24 cellular contexts compared by ENCODE assay signal in genomic region chr6:143973097-143973979, GRCh38. TPM values are rescaled to one million over a fixed set of nuclear protein-coding genes. Genes with fewer than 3 reads are reported as not detected.
A peak's percentile ranks its signal among the peaks of the same experiment; 100 is the strongest.
DNase-seq lines count a peak whose midpoint lies in the region; ATAC-seq, FAIRE-seq and TF ChIP-seq lines count a peak whose summit lies in the region.
"Had no signal": no experiment of that assay in that cellular context is flagged by ENCODE, and none has a peak within 500 bp of the region (broad histone marks: within the 10 kb centered on the region; RNA-seq: fewer than 3 reads in every experiment).

No MANE protein-coding gene starts in this region.

- H3K4me1 ChIP-seq in HEK293 (ENCODE audit: control insufficient read depth, insufficient read depth, low read length) (peaks cover 6% of the 10 kb centered on the region; the same call in 1 of the 2 replicates), astrocyte (ENCODE audit: insufficient read depth, low read length) (peaks cover 6% of the 10 kb centered on the region), iPS-18a (ENCODE audit: control insufficient read depth, low read depth, low read length) (peaks cover 62% of the 10 kb centered on the region), neuron (ENCODE audit: insufficient read depth, low read length) (peaks cover 49% of the 10 kb centered on the region), body of pancreas (no peaks in the 10 kb centered on the region)

- H3K36me3 ChIP-seq in HEK293 (ENCODE audit: control insufficient read depth in 2 of 2, insufficient read depth in 1 of 2, low read length in 2 of 2) (no peaks in the 10 kb centered on the region), astrocyte (ENCODE audit: insufficient read depth, low read length) (no peaks in the 10 kb centered on the region), iPS-18a (ENCODE audit: control insufficient read depth, low read depth, low read length) (no peaks in the 10 kb centered on the region), neuron (ENCODE audit: insufficient read depth, low read length) (no peaks in the 10 kb centered on the region), body of pancreas (replicated peaks in 1 of 2; ENCODE audit: insufficient read depth in 1 of 2, low read depth in 2 of 2) (no peaks in the 10 kb centered on the region)
- H3K36me3 ChIP-seq: lower lobe of right lung had no signal

- peaks cover 1% of the 10 kb centered on the region for H3K9me3 Mint-ChIP-seq in astrocyte (ENCODE audit: unreplicated experiment)
- H3K9me3 Mint-ChIP-seq in stimulated activated memory B cell treated with anti-CD40 and anti-IgM and Interleukin-4, amounts not matched to agents 10 μg/mL and 1 μg/mL and 100 μg/mL, for 72 hours, result no peaks in the 10 kb centered on the region
- H3K9me3 Mint-ChIP-seq: activated T-cell treated with anti-CD3 and anti-CD28 coated beads, Interleukin-2, amount 50 U/mL, for 72 hours; dendritic cell treated with granulocyte-macrophage colony-stimulating factor and Interleukin-4, amounts not matched to agents 40 ng/mL and 50 ng/mL, for 4 days; naive thymus-derived CD4-positive, alpha-beta T cell had no signal

- peaks cover 8% of the 10 kb centered on the region for H3K4me1 Mint-ChIP-seq in astrocyte (ENCODE audit: low read depth, unreplicated experiment)
- peaks cover 11% of the 10 kb centered on the region for H3K4me1 Mint-ChIP-seq in stimulated activated memory B cell treated with anti-CD40 and anti-IgM and Interleukin-4, amounts not matched to agents 10 μg/mL and 1 μg/mL and 100 μg/mL, for 72 hours

- H3K4me3 ChIP-seq in HEK293 (ENCODE audit: low read depth, low read length) (no peak overlapping the region), astrocyte (ENCODE audit: insufficient read depth, low read depth, low read length) (no peak overlapping the region), iPS-18a (ENCODE audit: low read length) (peak overlapping the region; percentile 50), neuron (ENCODE audit: low read length) (peak overlapping the region; percentile 19), body of pancreas (no peak overlapping the region)
- H3K4me3 ChIP-seq: lower lobe of right lung had no signal

- TF ChIP-seq CTCF in HEK293 (tag by site-specific recombination; IDR thresholded peaks at IDR 0.05) (no peak), astrocyte (IDR thresholded peaks at IDR 0.05; ENCODE audit: insufficient read depth, low read depth, low read length) (no peak), body of pancreas (IDR thresholded peaks at IDR 0.05) (no peak)

- peaks cover 32% of the 10 kb centered on the region for H3K27me3 Mint-ChIP-seq in astrocyte (ENCODE audit: low read depth, unreplicated experiment)
- H3K27me3 Mint-ChIP-seq in stimulated activated memory B cell treated with anti-CD40 and anti-IgM and Interleukin-4, amounts not matched to agents 10 μg/mL and 1 μg/mL and 100 μg/mL, for 72 hours, result no peaks in the 10 kb centered on the region
- H3K27me3 Mint-ChIP-seq: activated naive CD8-positive, alpha-beta T cell; dendritic cell treated with granulocyte-macrophage colony-stimulating factor and Interleukin-4, amounts not matched to agents 40 ng/mL and 50 ng/mL, for 4 days had no signal

- no peak overlapping the region for H3K9ac ChIP-seq in astrocyte (ENCODE audit: low read length)
- peak overlapping the region; percentile 8 for H3K9ac ChIP-seq in iPS-18a (ENCODE audit: low read length)

- WGBS in body of pancreas, 2 donors, result 72 to 73% methylated on average over 13 of the region's 13 CpGs

- TF ChIP-seq POLR2A in body of pancreas (IDR thresholded peaks at IDR 0.05), result no peak

- no peak for FAIRE-seq in astrocyte (lab: Jason Lieb, UNC)
- FAIRE-seq: GM19239 had no signal

- H3K4me3 Mint-ChIP-seq in astrocyte (ENCODE audit: unreplicated experiment), result no peak overlapping the region
- H3K4me3 Mint-ChIP-seq in stimulated activated memory B cell treated with anti-CD40 and anti-IgM and Interleukin-4, amounts not matched to agents 10 μg/mL and 1 μg/mL and 100 μg/mL, for 72 hours, result no peak overlapping the region
- H3K4me3 Mint-ChIP-seq: activated naive CD8-positive, alpha-beta T cell; activated T-cell treated with anti-CD3 and anti-CD28 coated beads, Interleukin-2, amount 50 U/mL, for 72 hours; dendritic cell treated with granulocyte-macrophage colony-stimulating factor and Interleukin-4, amounts not matched to agents 40 ng/mL and 50 ng/mL, for 4 days; naive thymus-derived CD4-positive, alpha-beta T cell had no signal

- H4K20me1 ChIP-seq in astrocyte (ENCODE audit: insufficient read depth, low read length), result peaks cover 3% of the 10 kb centered on the region

- DNase-seq in astrocyte (ENCODE audit: low read depth), result no peak
- no peak for DNase-seq in body of pancreas
- no peak for DNase-seq in activated effector memory CD4-positive, alpha-beta T cell treated with Interleukin-2 at 50 U/mL for 16 hours
- no peak for DNase-seq in activated T-cell treated with anti-CD3 and anti-CD28 coated beads for 4 hours
- DNase-seq: activated T-cell treated with anti-CD3 and anti-CD28 coated beads, Interleukin-2, amount 50 U/mL, for 72 hours; foreskin melanocyte; IMR-90; lower lobe of right lung; naive thymus-derived CD4-positive, alpha-beta T cell; NCI-H187; NK-92 treated with Interleukin-12 subunit alpha and Interleukin-12 subunit beta, amount 100 ng/mL, for 24 hours; stimulated activated CD4-positive, alpha-beta T cell treated with anti-CD3 and anti-CD28 coated beads, Interleukin-12 subunit alpha, Interleukin-12 subunit beta, amount 100 ng/mL, for 4 hours; T-helper 9 cell had no signal

- POLR2A ChIA-PET in HEK293 (lab: Yijun Ruan, JAX), result no interaction called here

- H3K27ac ChIP-seq in HEK293 (ENCODE audit: extremely low read depth, low read depth, low read length), result no peak overlapping the region
- no peak overlapping the region for H3K27ac ChIP-seq in astrocyte (ENCODE audit: low read depth, low read length)
- H3K27ac ChIP-seq in iPS-18a (ENCODE audit: low read length), result peak overlapping the region; percentile 1
- no peak overlapping the region for H3K27ac ChIP-seq in body of pancreas
- H3K27ac ChIP-seq: C4-2B, epithelial cell of prostate, lower lobe of right lung had no signal

- H3K9me3 ChIP-seq in HEK293 (ENCODE audit: control insufficient read depth, insufficient read depth, low read depth, low read length), result no peaks in the 10 kb centered on the region
- no peaks in the 10 kb centered on the region for H3K9me3 ChIP-seq in astrocyte (ENCODE audit: insufficient read depth, low read depth, low read length)
- no peaks in the 10 kb centered on the region for H3K9me3 ChIP-seq in iPS-18a (ENCODE audit: control insufficient read depth, low read depth, low read length)
- H3K9me3 ChIP-seq in neuron (ENCODE audit: low read length), result no peaks in the 10 kb centered on the region
- no peaks in the 10 kb centered on the region for H3K9me3 ChIP-seq in body of pancreas
- H3K9me3 ChIP-seq: lower lobe of right lung had no signal

- H3K27me3 ChIP-seq in astrocyte (ENCODE audit: insufficient read depth, low read length), result no peaks in the 10 kb centered on the region
- peaks cover 85% of the 10 kb centered on the region for H3K27me3 ChIP-seq in iPS-18a (ENCODE audit: control insufficient read depth, insufficient read depth, low read length)
- H3K27me3 ChIP-seq in neuron (ENCODE audit: insufficient read depth, low read length), result no peaks in the 10 kb centered on the region
- H3K27me3 ChIP-seq in body of pancreas, result no peaks in the 10 kb centered on the region

- peaks cover 2% of the 10 kb centered on the region for H3K36me3 Mint-ChIP-seq in astrocyte (ENCODE audit: low read depth, unreplicated experiment)
- no peaks in the 10 kb centered on the region for H3K36me3 Mint-ChIP-seq in stimulated activated memory B cell treated with anti-CD40 and anti-IgM and Interleukin-4, amounts not matched to agents 10 μg/mL and 1 μg/mL and 100 μg/mL, for 72 hours
- H3K36me3 Mint-ChIP-seq: activated naive CD8-positive, alpha-beta T cell; naive thymus-derived CD4-positive, alpha-beta T cell had no signal

- H3K79me2 ChIP-seq in astrocyte (ENCODE audit: insufficient read depth, low read length), result no peaks in the 10 kb centered on the region

- H3K27ac Mint-ChIP-seq in astrocyte (ENCODE audit: unreplicated experiment), result no peak overlapping the region
- no peak overlapping the region for H3K27ac Mint-ChIP-seq in stimulated activated memory B cell treated with anti-CD40 and anti-IgM and Interleukin-4, amounts not matched to agents 10 μg/mL and 1 μg/mL and 100 μg/mL, for 72 hours
- H3K27ac Mint-ChIP-seq: activated naive CD8-positive, alpha-beta T cell; activated T-cell treated with anti-CD3 and anti-CD28 coated beads, Interleukin-2, amount 50 U/mL, for 72 hours; dendritic cell treated with granulocyte-macrophage colony-stimulating factor and Interleukin-4, amounts not matched to agents 40 ng/mL and 50 ng/mL, for 4 days; naive thymus-derived CD4-positive, alpha-beta T cell had no signal

- no peak for ATAC-seq in body of pancreas
- no peak for ATAC-seq in stimulated activated memory B cell treated with anti-CD40 and anti-IgM and Interleukin-4, amounts not matched to agents 10 μg/mL and 1 μg/mL and 100 μg/mL, for 72 hours
- ATAC-seq: activated CD4-positive, CD25-positive, alpha-beta regulatory T cell treated with anti-CD3 and anti-CD28 coated beads, Interleukin-2, amount 50 U/mL, for 24 hours; activated T-cell treated with anti-CD3 and anti-CD28 coated beads, Interleukin-2, amount 50 U/mL, for 72 hours; lower lobe of right lung; naive thymus-derived CD4-positive, alpha-beta T cell; SK-N-SH treated with all-trans-retinoic acid at 6 μM for 48 hours had no signal

- peak overlapping the region; percentile 9 for H3K4me2 ChIP-seq in astrocyte (ENCODE audit: low read length)

- H2AFZ ChIP-seq in astrocyte (ENCODE audit: low read depth, low read length) (peak overlapping the region; percentile 2), neuron (ENCODE audit: low read depth, low read length) (no peak overlapping the region)

- CTCF ChIA-PET in HEK293 (lab: Yijun Ruan, JAX), result interaction anchor here (0.6 to 1.1 kb wide), 3 partner anchors 32 to 270 kb away, joined by 3 to 4 read pairs (median 3); no protein-coding TSS in a partner anchor

- intact Hi-C loops in body of pancreas (cut with DNase I), result no loop called here

TF ChIP-seq in HEK293, 187 proteins besides CTCF, POLR2A, EP300 and RAD21 (continues in another document):
- TF ChIP-seq ZBTB7A (tag by site-specific recombination; IDR thresholded peaks at IDR 0.05; ENCODE audit: low read depth), result no peak

RNA-seq across cellular contexts. Expression of gene PLAGL1, which starts 34.7 kb away (rescaled TPM):
- total RNA-seq in astrocyte, result 18.3 and 20.3 TPM in 2 replicates
- total RNA-seq in body of pancreas, result 10 to 100 TPM; 22.1 to 23.3 TPM

Comparison
In these comparisons a context has a peak if more than half of its experiments do, and no peak if none do; other contexts are left out.
1. H3K4me3 ChIP-seq: peak in iPS-18a (single experiment) and neuron (single experiment); none in HEK293 (single experiment), astrocyte (single experiment) and body of pancreas (0 of 2).